ENCODE assay signal across 8 cellular contexts in genomic region chr14:50003213-50004021, GRCh38.
DNase-seq lines count a peak whose midpoint lies in the region; ATAC-seq and TF ChIP-seq lines count a peak whose summit lies in the region.

No MANE protein-coding gene starts in this region.

- H3K4me3 Mint-ChIP-seq in nephron: peak overlapping the region; percentile 85 to 90 (median 87)

- no peaks in the 10 kb centered on the region for H3K36me3 Mint-ChIP-seq in nephron (ENCODE audit: low read depth)

- H3K4me3 ChIP-seq in OCI-LY3 (ENCODE audit: low read length): peak overlapping the region; percentile 80
- peak overlapping the region; percentile 46 to 57 (median 54) for H3K4me3 ChIP-seq in stomach

- DNase-seq in CD1c-positive myeloid dendritic cell (ENCODE audit: extremely low spot score) (peak; percentile 93), GM19240 (ENCODE audit: insufficient read length, low spot score) (peak; percentile 78), activated T-cell treated with anti-CD3 and anti-CD28 coated beads for 48 hours (ENCODE audit: low read depth) (peak; percentile 84), fibroblast of gingiva (ENCODE audit: low read depth) (peak; percentile 92), stomach (peak; percentile 85)

- TF ChIP-seq EP300 in stomach (IDR thresholded peaks at IDR 0.05): no peak

- no peaks in the 10 kb centered on the region for H4K20me1 ChIP-seq in OCI-LY3 (ENCODE audit: insufficient read depth, low read length)

- intact Hi-C loops in stomach (cut with DNase I; ENCODE audit: low total_unique reads): no loop called here

- peak; percentile 30 for ATAC-seq in HG03378 (IDR thresholded peaks at IDR 0.05; ENCODE audit: unreplicated experiment)

- peak overlapping the region; percentile 87 to 91 (median 89) for H3K27ac Mint-ChIP-seq in nephron

- no peak overlapping the region for H2AFZ ChIP-seq in OCI-LY3 (ENCODE audit: low read depth, low read length)

- H3K27ac ChIP-seq in OCI-LY3 (ENCODE audit: low read length) (peak overlapping the region; percentile 81), stomach (peak overlapping the region; percentile 81 to 96 (median 89))

- H3K79me2 ChIP-seq in OCI-LY3 (ENCODE audit: low read length): no peaks in the 10 kb centered on the region

- H3K4me1 ChIP-seq in OCI-LY3 (ENCODE audit: low read length) (peaks cover 58% of the 10 kb centered on the region), stomach (peaks cover 53 to 60% (median 59%) of the 10 kb centered on the region in 4 donors)

- peak overlapping the region; percentile 85 for H3K9ac ChIP-seq in OCI-LY3 (ENCODE audit: low read length)

- TF ChIP-seq POLR2A in stomach (IDR thresholded peaks at IDR 0.05): no peak

- H3K36me3 ChIP-seq in OCI-LY3 (replicated peaks; ENCODE audit: low read depth, low read length): no peaks in the 10 kb centered on the region
- H3K36me3 ChIP-seq in stomach: no peaks in the 10 kb centered on the region

- WGBS in stomach, 5 donors: 2 to 15% (median 3%) methylated on average over 9 to 54 of the region's 54 CpGs

- H3K4me1 Mint-ChIP-seq in nephron: peaks cover 38% of the 10 kb centered on the region

- H3K9me3 ChIP-seq in OCI-LY3 (ENCODE audit: insufficient read depth, low read length) (no peaks in the 10 kb centered on the region), stomach (no peaks in the 10 kb centered on the region)

- peak overlapping the region; percentile 96 for H3K4me2 ChIP-seq in OCI-LY3 (ENCODE audit: low read length)

- TF ChIP-seq CTCF in OCI-LY3 (IDR thresholded peaks at IDR 0.05; ENCODE audit: low read depth, low read length) (peak; percentile 31), nephron (IDR thresholded peaks at IDR 0.05; ENCODE audit: unreplicated experiment in 3 of 3) (no peak), stomach (IDR thresholded peaks at IDR 0.05) (peak in 1 of 7 experiments; percentile 31)

- H3K27me3 Mint-ChIP-seq in nephron (ENCODE audit: low read depth): peaks cover 6% of the 10 kb centered on the region

- H3K9me3 Mint-ChIP-seq in nephron: no peaks in the 10 kb centered on the region

- H3K27me3 ChIP-seq in OCI-LY3 (ENCODE audit: low read depth, low read length) (no peaks in the 10 kb centered on the region), stomach (no peaks in the 10 kb centered on the region)

Comparison
In these comparisons a context has a peak if more than half of its experiments do, and no peak if none do; other contexts are left out.
1. Peak in every context shown above with its lines: DNase-seq, ATAC-seq, H3K4me3 ChIP-seq and H3K27ac ChIP-seq.